ENCODE assay signal across 8 cellular contexts in the genomic region with DNA sequence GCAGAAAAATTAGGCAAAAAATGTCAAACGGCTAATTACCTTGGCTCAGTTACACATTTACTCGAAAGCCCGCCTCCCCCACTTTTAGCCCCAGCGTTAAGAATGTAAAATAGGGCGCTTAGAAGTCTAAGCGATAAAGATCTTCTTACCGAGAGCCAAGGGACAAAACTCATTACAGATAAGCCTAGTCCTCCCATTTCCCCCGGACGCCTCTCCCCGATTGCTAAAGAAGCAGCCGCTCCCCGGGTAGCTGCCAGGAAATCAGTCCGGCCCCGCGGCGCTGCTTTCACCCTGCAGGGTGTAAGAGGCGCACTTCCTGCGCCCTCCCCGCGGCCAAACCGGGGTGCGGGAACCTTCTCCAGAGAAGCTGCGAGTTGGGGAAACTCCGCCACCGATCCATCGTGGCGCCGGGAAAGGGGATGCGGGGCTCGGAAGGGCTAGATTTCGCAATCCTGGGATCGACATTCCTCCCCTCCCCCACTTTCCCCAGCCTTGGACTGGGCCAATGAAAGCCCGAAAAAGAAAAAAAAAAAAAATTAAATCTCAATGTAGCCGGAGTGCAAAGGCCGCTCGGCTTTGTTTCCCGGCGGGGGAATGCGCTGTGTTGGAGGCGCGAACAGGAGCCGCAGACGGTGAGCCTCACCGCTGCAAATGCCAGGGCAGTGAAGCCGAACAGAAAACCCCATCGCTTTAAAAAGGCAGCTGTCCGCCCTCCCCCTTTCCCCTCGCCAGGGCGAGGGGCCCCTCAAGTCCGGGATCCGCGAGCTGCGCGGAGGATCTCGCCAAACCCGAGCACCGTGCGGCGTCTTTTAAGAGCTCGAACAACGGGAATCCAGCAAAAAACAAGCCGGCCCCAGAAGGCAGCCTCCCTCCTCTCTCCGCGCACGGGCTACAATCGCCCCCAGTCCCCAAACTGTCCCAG. TPM values are rescaled to one million over a fixed set of nuclear protein-coding genes. Genes with fewer than 3 reads are reported as not detected.
DNase-seq lines count a peak whose midpoint lies in the region; ATAC-seq and TF ChIP-seq lines count a peak whose summit lies in the region.

No MANE protein-coding gene starts in this region.

- peak overlapping the region; percentile 71 to 92 for H3K4me3 ChIP-seq in gastroesophageal sphincter
- H3K4me3 ChIP-seq in neural progenitor cell: peak overlapping the region; percentile 99

- peak overlapping the region; percentile 88 for H3K4me2 ChIP-seq in neural progenitor cell

- H3K4me3 Mint-ChIP-seq in activated CD4-positive, alpha-beta T cell treated with anti-CD3 and anti-CD28 coated beads, Interleukin-2, amount 10 ng/mL, durations not matched to agents 7 days and 5 days: peak overlapping the region; percentile 78
- H3K4me3 Mint-ChIP-seq in activated T-cell treated with anti-CD3 and anti-CD28 coated beads, Interleukin-2, amount 50 U/mL, for 72 hours: peak overlapping the region; percentile 87 to 93
- peak overlapping the region; percentile 94 for H3K4me3 Mint-ChIP-seq in neural progenitor cell

- H3K36me3 ChIP-seq in gastroesophageal sphincter (no peaks in the 10 kb centered on the region), neural progenitor cell (no peaks in the 10 kb centered on the region)

- POLR2A ChIA-PET in activated CD4-positive, alpha-beta T cell treated with anti-CD3 and anti-CD28 coated beads, Interleukin-2, amount 10 ng/mL, durations not matched to agents 7 days and 5 days (lab: Charles Lee): no interaction called here
- POLR2A ChIA-PET in HEK293T (lab: Yijun Ruan, JAX): interaction anchor here (0.6 to 2.4 kb wide), 13 partner anchors 13 to 623 kb away, joined by 3 to 12 read pairs (median 3); no protein-coding TSS in a partner anchor

- no peaks in the 10 kb centered on the region for H3K36me3 Mint-ChIP-seq in activated CD4-positive, alpha-beta T cell treated with anti-CD3 and anti-CD28 coated beads, Interleukin-2, amount 10 ng/mL, durations not matched to agents 7 days and 5 days (ENCODE audit: low read depth)
- no peaks in the 10 kb centered on the region for H3K36me3 Mint-ChIP-seq in activated T-cell treated with anti-CD3 and anti-CD28 coated beads, Interleukin-2, amount 50 U/mL, for 72 hours (ENCODE audit: insufficient read depth in 2 of 2)
- H3K36me3 Mint-ChIP-seq in neural progenitor cell: no peaks in the 10 kb centered on the region

- peak in 3 of 4 experiments; percentile 36 to 59 (median 39) for TF ChIP-seq CTCF in gastroesophageal sphincter (IDR thresholded peaks at IDR 0.05)
- TF ChIP-seq CTCF in neural progenitor cell (IDR thresholded peaks at IDR 0.05): no peak

- H3K4me1 ChIP-seq in gastroesophageal sphincter (peaks cover 0 to 41% (median 0%) of the 10 kb centered on the region in 3 donors), neural progenitor cell (peaks cover 14% of the 10 kb centered on the region)

- peaks cover 6% of the 10 kb centered on the region for H3K27me3 ChIP-seq in gastroesophageal sphincter
- no peaks in the 10 kb centered on the region for H3K27me3 ChIP-seq in neural progenitor cell

- peaks cover 29% of the 10 kb centered on the region for H4K20me1 ChIP-seq in neural progenitor cell (ENCODE audit: low read depth)

- ATAC-seq in activated T-cell treated with anti-CD3 and anti-CD28 coated beads, Interleukin-2, amount 50 U/mL, for 72 hours (replicated peaks in 1 of 2): peak; percentile 51 to 62
- ATAC-seq in gastroesophageal sphincter (peak; percentile 48), HG03469 (IDR thresholded peaks at IDR 0.05; ENCODE audit: unreplicated experiment) (no peak)

- peaks cover 28% of the 10 kb centered on the region for H3F3A ChIP-seq in neural progenitor cell (ENCODE audit: low read depth)

- peak; percentile 6 to 10 for TF ChIP-seq POLR2A in gastroesophageal sphincter (IDR thresholded peaks at IDR 0.05)

- H3K4me1 Mint-ChIP-seq in activated CD4-positive, alpha-beta T cell treated with anti-CD3 and anti-CD28 coated beads, Interleukin-2, amount 10 ng/mL, durations not matched to agents 7 days and 5 days: peaks cover 10% of the 10 kb centered on the region
- peaks cover 7% of the 10 kb centered on the region for H3K4me1 Mint-ChIP-seq in activated T-cell treated with anti-CD3 and anti-CD28 coated beads, Interleukin-2, amount 50 U/mL, for 72 hours (ENCODE audit: low read depth)
- peaks cover 12% of the 10 kb centered on the region for H3K4me1 Mint-ChIP-seq in neural progenitor cell

- H3K27ac ChIP-seq in gastroesophageal sphincter (peak overlapping the region; percentile 77 to 97 (median 88)), neural progenitor cell (peak overlapping the region; percentile 99)

- H3K79me2 ChIP-seq in neural progenitor cell (ENCODE audit: low read depth): peaks cover 43% of the 10 kb centered on the region

- H3K9ac ChIP-seq in neural progenitor cell: peak overlapping the region; percentile 83

- no peaks in the 10 kb centered on the region for H3K9me3 Mint-ChIP-seq in activated CD4-positive, alpha-beta T cell treated with anti-CD3 and anti-CD28 coated beads, Interleukin-2, amount 10 ng/mL, durations not matched to agents 7 days and 5 days
- H3K9me3 Mint-ChIP-seq in activated T-cell treated with anti-CD3 and anti-CD28 coated beads, Interleukin-2, amount 50 U/mL, for 72 hours: peaks cover 0 to 2% of the 10 kb centered on the region in 2 donors
- H3K9me3 Mint-ChIP-seq in neural progenitor cell: peaks cover 7% of the 10 kb centered on the region

- TF ChIP-seq EP300 in gastroesophageal sphincter (IDR thresholded peaks at IDR 0.05): no peak

- H2AFZ ChIP-seq in neural progenitor cell (replicated peaks): peak overlapping the region; percentile 86

- H3K9me3 ChIP-seq in gastroesophageal sphincter: peaks cover 0 to 8% (median 0%) of the 10 kb centered on the region in 3 donors
- no peaks in the 10 kb centered on the region for H3K9me3 ChIP-seq in neural progenitor cell (ENCODE audit: low read depth)

- peak; percentile 56 for DNase-seq in activated CD4-positive, alpha-beta T cell treated with anti-CD3 and anti-CD28 coated beads, Interleukin-2, amount 10 ng/mL, durations not matched to agents 7 days and 5 days
- no peak for DNase-seq in activated CD4-positive, alpha-beta T cell treated with anti-CD3 and anti-CD28 coated beads for 1 hour
- DNase-seq in HEK293T (ENCODE audit: extremely low spot score) (peak; percentile 65), NCI-H2107 treated with DMSO at 0.1 percent for 48 hours (lab: John Stamatoyannopoulos, UW; ENCODE audit: unreplicated experiment) (peak; percentile 28), neural progenitor cell (ENCODE audit: low spot score) (peak; percentile 90)
- DNase-seq in activated T-cell treated with anti-CD3 and anti-CD28 coated beads, Interleukin-2, amount 50 U/mL, for 72 hours: peak; percentile 60 to 74

- WGBS in gastroesophageal sphincter (ENCODE audit: low coverage in 1 of 2), 2 donors: 0 to 1% methylated on average over 17 to 20 of the region's 66 CpGs

- CTCF ChIA-PET in activated CD4-positive, alpha-beta T cell treated with anti-CD3 and anti-CD28 coated beads, Interleukin-2, amount 10 ng/mL, durations not matched to agents 7 days and 5 days (lab: Charles Lee): interaction anchor here (0.6 to 1.0 kb wide), 3 partner anchors 48 to 1663 kb away, joined by 3 to 4 read pairs (median 4); no protein-coding TSS in a partner anchor
- CTCF ChIA-PET in HEK293T (lab: Yijun Ruan, JAX): interaction anchor here (0.8 kb wide), 1 partner anchor 15 kb away, joined by 6 read pairs; no protein-coding TSS in a partner anchor

- H3K27ac Mint-ChIP-seq in activated CD4-positive, alpha-beta T cell treated with anti-CD3 and anti-CD28 coated beads, Interleukin-2, amount 10 ng/mL, durations not matched to agents 7 days and 5 days: no peak overlapping the region
- no peak overlapping the region for H3K27ac Mint-ChIP-seq in activated T-cell treated with anti-CD3 and anti-CD28 coated beads, Interleukin-2, amount 50 U/mL, for 72 hours
- peak overlapping the region; percentile 91 for H3K27ac Mint-ChIP-seq in neural progenitor cell

- H3K27me3 Mint-ChIP-seq in activated CD4-positive, alpha-beta T cell treated with anti-CD3 and anti-CD28 coated beads, Interleukin-2, amount 10 ng/mL, durations not matched to agents 7 days and 5 days: peaks cover 70% of the 10 kb centered on the region
- H3K27me3 Mint-ChIP-seq in activated T-cell treated with anti-CD3 and anti-CD28 coated beads, Interleukin-2, amount 50 U/mL, for 72 hours (ENCODE audit: low read depth): peaks cover 70% of the 10 kb centered on the region
- peaks cover 15% of the 10 kb centered on the region for H3K27me3 Mint-ChIP-seq in neural progenitor cell (ENCODE audit: insufficient read depth, low read depth)

TF ChIP-seq in HEK293T, 16 proteins besides CTCF, POLR2A, EP300 and RAD21:
- TF ChIP-seq ELF4 (IDR thresholded peaks at IDR 0.05) (no peak), ZNF384 (IDR thresholded peaks at IDR 0.05) (peak; percentile 97), SP1 (IDR thresholded peaks at IDR 0.05) (no peak), L3MBTL2 (conservative IDR thresholded peaks at IDR 0.05) (peak; percentile 46), FOXK2 (IDR thresholded peaks at IDR 0.05) (no peak), CTBP1 (IDR thresholded peaks at IDR 0.05; ENCODE audit: borderline replicate concordance) (peak; percentile 32; the same call in 1 of the 2 replicates), BHLHE40 (IDR thresholded peaks at IDR 0.05; ENCODE audit: borderline replicate concordance) (no peak), TARDBP (IDR thresholded peaks at IDR 0.05) (no peak), FOXA1 (IDR thresholded peaks at IDR 0.05) (no peak), SUZ12 (IDR thresholded peaks at IDR 0.05) (no peak)
- TF ChIP-seq, protein P1, sequence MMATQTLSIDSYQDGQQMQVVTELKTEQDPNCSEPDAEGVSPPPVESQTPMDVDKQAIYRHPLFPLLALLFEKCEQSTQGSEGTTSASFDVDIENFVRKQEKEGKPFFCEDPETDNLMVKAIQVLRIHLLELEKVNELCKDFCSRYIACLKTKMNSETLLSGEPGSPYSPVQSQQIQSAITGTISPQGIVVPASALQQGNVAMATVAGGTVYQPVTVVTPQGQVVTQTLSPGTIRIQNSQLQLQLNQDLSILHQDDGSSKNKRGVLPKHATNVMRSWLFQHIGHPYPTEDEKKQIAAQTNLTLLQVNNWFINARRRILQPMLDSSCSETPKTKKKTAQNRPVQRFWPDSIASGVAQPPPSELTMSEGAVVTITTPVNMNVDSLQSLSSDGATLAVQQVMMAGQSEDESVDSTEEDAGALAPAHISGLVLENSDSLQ (IDR thresholded peaks at IDR 0.05): no peak

RNA-seq across cellular contexts. Expression of a gene that starts 0.7 kb away (rescaled TPM):
- total RNA-seq in activated CD4-positive, alpha-beta T cell treated with anti-CD3 and anti-CD28 coated beads, Interleukin-2, amount 10 ng/mL, durations not matched to agents 7 days and 5 days: not detected
- total RNA-seq in activated T-cell treated with anti-CD3 and anti-CD28 coated beads, Interleukin-2, amount 50 U/mL, for 72 hours: 1 to 10 TPM in 1 of 2 donors, under 1 TPM in 1; 0.31 to 1.3 TPM
- 10 to 100 TPM; 48.7 to 81.9 (median 52.8) TPM for total RNA-seq in gastroesophageal sphincter
- total RNA-seq in neural progenitor cell (ENCODE audit: low replicate concordance): 65.1 and 65.3 TPM in 2 replicates

Comparison
In these comparisons a context has a peak if more than half of its experiments do, and no peak if none do; other contexts are left out.
1. RNA of a gene that starts 0.7 kb away (total RNA-seq): 65.1 to 65.3 TPM in neural progenitor cell and 48.7 to 81.9 TPM in gastroesophageal sphincter; 0.31 to 1.3 TPM in activated T-cell treated with anti-CD3 and anti-CD28 coated beads, Interleukin-2, amount 50 U/mL, for 72 hours and not detected in activated CD4-positive, alpha-beta T cell treated with anti-CD3 and anti-CD28 coated beads, Interleukin-2, amount 10 ng/mL, durations not matched to agents 7 days and 5 days; every median in the first group is over 10 times any median in the second.
2. Peak in every context shown above with its lines, with median percentiles within 50 percentile points of each other: H3K4me3 Mint-ChIP-seq.